ENCODE assay signal across 9 cellular contexts in the genomic region with DNA sequence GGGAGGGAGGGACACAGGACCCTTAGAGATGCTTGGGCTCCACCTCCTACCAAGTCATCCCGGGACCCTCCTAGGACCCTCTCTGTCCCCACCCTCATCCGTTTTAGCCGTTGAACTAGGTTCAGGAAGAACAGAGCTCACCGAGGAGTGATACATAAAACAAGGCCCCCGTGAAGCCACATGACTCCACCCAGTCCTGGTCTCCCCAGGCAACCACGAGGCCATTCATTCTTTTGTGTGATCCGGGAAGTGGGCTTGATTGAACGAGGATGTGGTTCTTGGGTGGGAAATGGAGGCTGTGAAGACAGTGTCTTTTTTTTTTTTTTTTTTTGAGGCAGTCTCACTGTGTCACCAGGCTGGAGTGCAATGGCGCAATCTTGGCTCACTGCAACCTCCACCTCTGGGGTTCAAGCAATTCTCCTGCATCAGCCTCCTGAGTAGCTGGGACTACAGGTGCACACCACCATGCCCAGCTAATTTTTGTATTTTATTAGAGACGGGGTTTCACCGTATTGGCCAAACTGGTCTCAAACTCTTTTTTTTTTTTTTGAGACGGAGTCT. TPM values are rescaled to one million over a fixed set of nuclear protein-coding genes. Genes with fewer than 3 reads are reported as not detected.
DNase-seq lines count a peak whose midpoint lies in the region; ATAC-seq and TF ChIP-seq lines count a peak whose summit lies in the region.
"Had no signal": no experiment of that assay in that cellular context is flagged by ENCODE, and none has a peak within 500 bp of the region (broad histone marks: within the 10 kb centered on the region; RNA-seq: fewer than 3 reads in every experiment).

No MANE protein-coding gene starts in this region.

- peak overlapping the region; percentile 11 for H3K4me3 Mint-ChIP-seq in stimulated activated effector memory CD8-positive, alpha-beta T cell treated with anti-CD3 and anti-CD28 coated beads, Interleukin-12 subunit alpha, Interleukin-12 subunit beta, amount 100 ng/mL, for 72 hours
- H3K4me3 Mint-ChIP-seq: GM23338 had no signal

- peak in 2 of 3 donors; percentile 72 to 88 for DNase-seq in Peyer's patch
- DNase-seq in activated CD8-positive, alpha-beta memory T cell treated with anti-CD3 and anti-CD28 coated beads, Interleukin-2, amount 50 U/mL, for 48 hours: peak; percentile 78
- peak; percentile 58 for DNase-seq in mucosa of gallbladder (ENCODE audit: low spot score)
- DNase-seq in stimulated activated effector memory CD8-positive, alpha-beta T cell treated with anti-CD3 and anti-CD28 coated beads, Interleukin-12 subunit alpha, Interleukin-12 subunit beta, amount 100 ng/mL, for 72 hours (ENCODE audit: low spot score in 2 of 2): peak; percentile 52 to 88
- no peak for DNase-seq in brain microvascular endothelial cell
- no peak for DNase-seq in Karpas-422

- no peaks in the 10 kb centered on the region for H3K9me3 ChIP-seq in Peyer's patch
- no peaks in the 10 kb centered on the region for H3K9me3 ChIP-seq in Karpas-422 (ENCODE audit: low read length)

- H3K27me3 ChIP-seq in Peyer's patch (no peaks in the 10 kb centered on the region), brain microvascular endothelial cell (replicated peaks) (peaks cover 17% of the 10 kb centered on the region), Karpas-422 (ENCODE audit: low read length) (no peaks in the 10 kb centered on the region)

- no peaks in the 10 kb centered on the region for H3K9me2 ChIP-seq in Karpas-422 (replicated peaks; ENCODE audit: insufficient read depth, low read length)

- H3K9me3 Mint-ChIP-seq in stimulated activated effector memory CD8-positive, alpha-beta T cell treated with anti-CD3 and anti-CD28 coated beads, Interleukin-12 subunit alpha, Interleukin-12 subunit beta, amount 100 ng/mL, for 72 hours: no peaks in the 10 kb centered on the region

- H3K27ac Mint-ChIP-seq in stimulated activated effector memory CD8-positive, alpha-beta T cell treated with anti-CD3 and anti-CD28 coated beads, Interleukin-12 subunit alpha, Interleukin-12 subunit beta, amount 100 ng/mL, for 72 hours: peak overlapping the region; percentile 98
- H3K27ac Mint-ChIP-seq: GM23338 had no signal

- H3K4me1 Mint-ChIP-seq in stimulated activated effector memory CD8-positive, alpha-beta T cell treated with anti-CD3 and anti-CD28 coated beads, Interleukin-12 subunit alpha, Interleukin-12 subunit beta, amount 100 ng/mL, for 72 hours: peaks cover 64% of the 10 kb centered on the region

- H3K4me3 ChIP-seq in Peyer's patch (no peak overlapping the region), brain microvascular endothelial cell (ENCODE audit: low read depth, low read length) (no peak overlapping the region), Karpas-422 (ENCODE audit: low read length) (no peak overlapping the region)
- H3K4me3 ChIP-seq: GM23338 had no signal

- H3K4me1 ChIP-seq in Peyer's patch (peaks cover 0 to 5% (median 0%) of the 10 kb centered on the region in 4 donors), Karpas-422 (ENCODE audit: low read length) (no peaks in the 10 kb centered on the region)

- H3K36me3 Mint-ChIP-seq in stimulated activated effector memory CD8-positive, alpha-beta T cell treated with anti-CD3 and anti-CD28 coated beads, Interleukin-12 subunit alpha, Interleukin-12 subunit beta, amount 100 ng/mL, for 72 hours: peaks cover 26% of the 10 kb centered on the region

- H3K36me3 ChIP-seq in Peyer's patch (no peaks in the 10 kb centered on the region), brain microvascular endothelial cell (replicated peaks) (no peaks in the 10 kb centered on the region), Karpas-422 (ENCODE audit: insufficient read depth, low read length) (no peaks in the 10 kb centered on the region)

- no peak overlapping the region for H3K27ac ChIP-seq in Peyer's patch
- no peak overlapping the region for H3K27ac ChIP-seq in brain microvascular endothelial cell
- H3K27ac ChIP-seq in Karpas-422 (ENCODE audit: low read length): no peak overlapping the region

- no peaks in the 10 kb centered on the region for H3K79me2 ChIP-seq in Karpas-422 (ENCODE audit: low read length)

- ATAC-seq in stimulated activated effector memory CD8-positive, alpha-beta T cell treated with anti-CD3 and anti-CD28 coated beads, Interleukin-12 subunit alpha, Interleukin-12 subunit beta, amount 100 ng/mL, for 72 hours: peak; percentile 96
- no peak for ATAC-seq in HG03565 (IDR thresholded peaks at IDR 0.05; ENCODE audit: unreplicated experiment)
- ATAC-seq in GM21737 (IDR thresholded peaks at IDR 0.05; ENCODE audit: unreplicated experiment): no peak
- ATAC-seq: GM23338 had no signal

- no peak overlapping the region for H2AFZ ChIP-seq in Karpas-422 (ENCODE audit: low read length)
- H2AFZ ChIP-seq: GM23338 had no signal

- no peak overlapping the region for H3K9ac ChIP-seq in Karpas-422 (ENCODE audit: low read length)

- in situ Hi-C loops in brain microvascular endothelial cell (cut with HindIII; ENCODE audit: low pct_ligation_motif_present, low sequenced_read_pairs): no loop called here

- no peak for TF ChIP-seq POLR2A in Peyer's patch (IDR thresholded peaks at IDR 0.05)

- TF ChIP-seq CTCF in Peyer's patch (IDR thresholded peaks at IDR 0.05): no peak
- no peak for TF ChIP-seq CTCF in brain microvascular endothelial cell (IDR thresholded peaks at IDR 0.05; ENCODE audit: low read depth, low read length, missing control alignments)

- no peaks in the 10 kb centered on the region for H4K20me1 ChIP-seq in Karpas-422 (ENCODE audit: insufficient read depth, low read depth, low read length)

- no peak overlapping the region for H3K4me2 ChIP-seq in Karpas-422 (ENCODE audit: low read depth, low read length, poor library complexity, severe bottlenecking)
- H3K4me2 ChIP-seq: GM23338 had no signal

RNA-seq across cellular contexts. Expression of gene TRARG1, which starts 14.8 kb away (rescaled TPM):
- total RNA-seq in Peyer's patch: under 1 TPM in 2 of 4 donors, not detected in 2; 0.35 to 0.40 TPM
- not detected for total RNA-seq in mucosa of gallbladder
- total RNA-seq in Karpas-422 (2014; rRNA removed; shearing (Covaris generic); ENCODE audit: low replicate concordance): not detected in 2 replicates
- total RNA-seq: GM23338 had no signal

RNA-seq across cellular contexts. Expression of gene BHLHA9, which starts 24.0 kb away (rescaled TPM):
- total RNA-seq in Peyer's patch: not detected
- total RNA-seq in mucosa of gallbladder: not detected
- total RNA-seq in Karpas-422 (2014; rRNA removed; shearing (Covaris generic); ENCODE audit: low replicate concordance): not detected in 2 replicates

Comparison
In these comparisons a context has a peak if more than half of its experiments do, and no peak if none do; other contexts are left out.
1. DNase-seq: peak in Peyer's patch (2 of 3), activated CD8-positive, alpha-beta memory T cell treated with anti-CD3 and anti-CD28 coated beads, Interleukin-2, amount 50 U/mL, for 48 hours (single experiment), mucosa of gallbladder (single experiment) and stimulated activated effector memory CD8-positive, alpha-beta T cell treated with anti-CD3 and anti-CD28 coated beads, Interleukin-12 subunit alpha, Interleukin-12 subunit beta, amount 100 ng/mL, for 72 hours (2 of 2); none in brain microvascular endothelial cell (single experiment) and Karpas-422 (single experiment).